Comparison of ENCODE assay signal across 8 cellular contexts in genomic region chr2:231709636-231709980, GRCh38. TPM values are rescaled to one million over a fixed set of nuclear protein-coding genes. Genes with fewer than 3 reads are reported as not detected.
DNase-seq lines count a peak whose midpoint lies in the region; ATAC-seq and TF ChIP-seq lines count a peak whose summit lies in the region.

No MANE protein-coding gene starts in this region.

- no peaks in the 10 kb centered on the region for H3K27me3 ChIP-seq in transverse colon

- H3K9me3 ChIP-seq in mucosa of descending colon (no peaks in the 10 kb centered on the region), transverse colon (no peaks in the 10 kb centered on the region)

- ATAC-seq in mucosa of descending colon (no peak), GM18517 (IDR thresholded peaks at IDR 0.05; ENCODE audit: unreplicated experiment) (no peak)

- WGBS in transverse colon (ENCODE audit: low coverage in 1 of 2), 2 donors: 0 to 5% methylated on average over 4 to 14 of the region's 33 CpGs

- DNase-seq in NCI-H1105 treated with DMSO at 0.1 percent for 48 hours (lab: John Stamatoyannopoulos, UW) (peak; percentile 22), NCI-H1105 (lab: John Stamatoyannopoulos, UW) (no peak), dermis blood vessel endothelial cell (peak; percentile 38), mucosa of descending colon (peak; percentile 59 to 79 (median 72)), transverse colon (peak; percentile 54), NCI-H1694 treated with DMSO at 0.1 percent for 48 hours (lab: John Stamatoyannopoulos, UW) (no peak)

- H3K36me3 ChIP-seq in mucosa of descending colon (ENCODE audit: low read depth) (peaks cover 5% of the 10 kb centered on the region), transverse colon (peaks cover 0 to 8% (median 0%) of the 10 kb centered on the region in 4 donors)

- peak overlapping the region; percentile 100 for H3K4me3 ChIP-seq in mucosa of descending colon
- peak overlapping the region; percentile 77 to 98 (median 92) for H3K4me3 ChIP-seq in transverse colon

- peak overlapping the region; percentile 89 for H3K27ac Mint-ChIP-seq in T-helper 1 cell treated with Interleukin-12 subunit alpha and Interleukin-12 subunit beta and Interleukin-4 antibody, amounts not matched to agents 30 μg/mL and 1 μg/mL, for 36 hours

- in situ Hi-C loops in transverse colon (cut with MboI; ENCODE audit: low pct_ligation_motif_present in 1 of 4, low pct_unique_long_range_greater_than_20kb in 1 of 4, low sequenced_read_pairs in 3 of 4): loop anchor here in 1 of 4 donors (25.0 kb wide), 1 partner anchor 197 kb away; no protein-coding TSS in a partner anchor

- peaks cover 39% of the 10 kb centered on the region for H3K36me3 Mint-ChIP-seq in T-helper 1 cell treated with Interleukin-12 subunit alpha and Interleukin-12 subunit beta and Interleukin-4 antibody, amounts not matched to agents 30 μg/mL and 1 μg/mL, for 36 hours (ENCODE audit: low read depth)

- TF ChIP-seq CTCF in mucosa of descending colon (IDR thresholded peaks at IDR 0.05): no peak
- TF ChIP-seq CTCF in transverse colon (IDR thresholded peaks at IDR 0.05): no peak

- peaks cover 25% of the 10 kb centered on the region for H3K4me1 ChIP-seq in mucosa of descending colon (ENCODE audit: low read depth)
- H3K4me1 ChIP-seq in transverse colon: peaks cover 25 to 45% (median 36%) of the 10 kb centered on the region in 4 donors

- H3K4me1 Mint-ChIP-seq in T-helper 1 cell treated with Interleukin-12 subunit alpha and Interleukin-12 subunit beta and Interleukin-4 antibody, amounts not matched to agents 30 μg/mL and 1 μg/mL, for 36 hours (ENCODE audit: low read depth): peaks cover 41% of the 10 kb centered on the region

- no peaks in the 10 kb centered on the region for H3K9me3 Mint-ChIP-seq in T-helper 1 cell treated with Interleukin-12 subunit alpha and Interleukin-12 subunit beta and Interleukin-4 antibody, amounts not matched to agents 30 μg/mL and 1 μg/mL, for 36 hours

- TF ChIP-seq POLR2A in transverse colon (IDR thresholded peaks at IDR 0.05): no peak

- peak overlapping the region; percentile 97 to 100 (median 100) for H3K27ac ChIP-seq in transverse colon

- peak overlapping the region; percentile 86 for H3K4me3 Mint-ChIP-seq in T-helper 1 cell treated with Interleukin-12 subunit alpha and Interleukin-12 subunit beta and Interleukin-4 antibody, amounts not matched to agents 30 μg/mL and 1 μg/mL, for 36 hours

- peaks cover 3% of the 10 kb centered on the region for H3K27me3 Mint-ChIP-seq in T-helper 1 cell treated with Interleukin-12 subunit alpha and Interleukin-12 subunit beta and Interleukin-4 antibody, amounts not matched to agents 30 μg/mL and 1 μg/mL, for 36 hours (ENCODE audit: low read depth)

- intact Hi-C loops in mucosa of descending colon (cut with DNase I, micrococcal nuclease) (no loop called here), transverse colon (cut with DNase I; ENCODE audit: low total_unique reads) (no loop called here)

- no peak for TF ChIP-seq EP300 in transverse colon (IDR thresholded peaks at IDR 0.05; ENCODE audit: low read depth)

RNA-seq across cellular contexts. Expression of gene PTMA, which starts 1.3 kb away (rescaled TPM):
- 1,131 and 1,294 TPM in 2 replicates for total RNA-seq in dermis blood vessel endothelial cell
- 1,000 to 10,000 TPM in 1 of 3 donors, 100 to 1,000 TPM in 2; 838 to 1,158 (median 963) TPM for total RNA-seq in mucosa of descending colon
- total RNA-seq in transverse colon: 1,000 to 10,000 TPM in 1 of 4 donors, 100 to 1,000 TPM in 3; 478 to 1,487 (median 685) TPM

Comparison
In these comparisons a context has a peak if more than half of its experiments do, and no peak if none do; other contexts are left out.
1. DNase-seq: peak in NCI-H1105 treated with DMSO at 0.1 percent for 48 hours (single experiment), dermis blood vessel endothelial cell (single experiment), mucosa of descending colon (3 of 3) and transverse colon (single experiment); none in NCI-H1105 (single experiment) and NCI-H1694 treated with DMSO at 0.1 percent for 48 hours (single experiment).